1 cellular context compared by ENCODE assay signal in the genomic region with DNA sequence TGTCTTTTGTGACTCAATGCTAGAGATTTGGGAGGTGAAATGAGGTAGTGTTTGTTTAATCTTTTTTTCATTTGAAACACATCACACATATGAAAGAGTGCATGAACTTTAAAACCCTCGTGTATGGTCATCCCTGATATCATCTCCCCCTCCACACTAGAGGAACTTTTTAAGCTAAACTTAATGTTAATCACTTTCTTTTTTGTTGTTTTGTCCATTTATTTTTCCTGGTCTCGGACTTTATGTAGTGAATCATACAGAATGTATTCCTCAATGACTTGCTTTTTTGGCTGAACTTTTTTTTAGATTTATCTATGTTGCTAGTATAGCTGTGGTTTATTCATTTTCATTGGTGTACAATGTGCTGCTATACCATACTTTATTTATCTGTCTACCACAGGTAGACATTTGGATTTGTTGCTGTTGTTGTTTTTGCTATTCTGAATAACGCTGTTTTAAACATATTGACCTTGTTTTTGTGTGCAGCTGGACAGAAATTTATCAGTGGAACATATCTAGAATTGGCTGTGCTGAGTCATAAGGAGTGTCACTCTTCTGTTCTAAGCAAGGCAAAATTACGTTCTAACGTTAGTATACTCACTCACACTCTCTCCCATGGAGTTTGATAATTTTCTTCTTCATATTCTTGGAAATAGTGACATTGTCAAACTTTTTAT.
TF ChIP-seq lines count a peak whose summit lies in the region.

No MANE protein-coding gene starts in this region.

TF ChIP-seq in K562, 482 proteins besides CTCF, POLR2A, EP300 and RAD21 (continues in another document):
- no peak for TF ChIP-seq MTA2 (IDR thresholded peaks at IDR 0.05; ENCODE audit: low read depth)
- no peak for TF ChIP-seq RBM22 (IDR thresholded peaks at IDR 0.05; ENCODE audit: low read depth, low read length, poor library complexity, severe bottlenecking)
- TF ChIP-seq, protein P1, sequence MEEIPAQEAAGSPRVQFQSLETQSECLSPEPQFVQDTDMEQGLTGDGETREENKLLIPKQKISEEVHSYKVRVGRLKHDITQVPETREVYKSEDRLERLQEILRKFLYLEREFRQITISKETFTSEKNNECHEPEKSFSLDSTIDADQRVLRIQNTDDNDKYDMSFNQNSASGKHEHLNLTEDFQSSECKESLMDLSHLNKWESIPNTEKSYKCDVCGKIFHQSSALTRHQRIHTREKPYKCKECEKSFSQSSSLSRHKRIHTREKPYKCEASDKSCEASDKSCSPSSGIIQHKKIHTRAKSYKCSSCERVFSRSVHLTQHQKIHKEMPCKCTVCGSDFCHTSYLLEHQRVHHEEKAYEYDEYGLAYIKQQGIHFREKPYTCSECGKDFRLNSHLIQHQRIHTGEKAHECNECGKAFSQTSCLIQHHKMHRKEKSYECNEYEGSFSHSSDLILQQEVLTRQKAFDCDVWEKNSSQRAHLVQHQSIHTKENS (CRISPR knock-in tag; IDR thresholded peaks at IDR 0.05) = no peak
- TF ChIP-seq COPS2 (conservative IDR thresholded peaks at IDR 0.05) = no peak
- no peak for TF ChIP-seq CBFA2T2 (conservative IDR thresholded peaks at IDR 0.05)
- no peak for TF ChIP-seq RBM39 (optimal IDR thresholded peaks at IDR 0.05; ENCODE audit: low read depth, low read length)
- TF ChIP-seq ZNF134 (CRISPR knock-in tag; conservative IDR thresholded peaks at IDR 0.05) = no peak
- TF ChIP-seq ARID1B (IDR thresholded peaks at IDR 0.05) = peak; percentile 34; the same call in 1 of the 2 replicates
- no peak for TF ChIP-seq ESRRA (IDR thresholded peaks at IDR 0.05; ENCODE audit: borderline replicate concordance, low read depth)
- TF ChIP-seq, protein P2, sequence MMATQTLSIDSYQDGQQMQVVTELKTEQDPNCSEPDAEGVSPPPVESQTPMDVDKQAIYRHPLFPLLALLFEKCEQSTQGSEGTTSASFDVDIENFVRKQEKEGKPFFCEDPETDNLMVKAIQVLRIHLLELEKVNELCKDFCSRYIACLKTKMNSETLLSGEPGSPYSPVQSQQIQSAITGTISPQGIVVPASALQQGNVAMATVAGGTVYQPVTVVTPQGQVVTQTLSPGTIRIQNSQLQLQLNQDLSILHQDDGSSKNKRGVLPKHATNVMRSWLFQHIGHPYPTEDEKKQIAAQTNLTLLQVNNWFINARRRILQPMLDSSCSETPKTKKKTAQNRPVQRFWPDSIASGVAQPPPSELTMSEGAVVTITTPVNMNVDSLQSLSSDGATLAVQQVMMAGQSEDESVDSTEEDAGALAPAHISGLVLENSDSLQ (IDR thresholded peaks at IDR 0.05) = peak; percentile 66
- TF ChIP-seq RAD51 (IDR thresholded peaks at IDR 0.05; ENCODE audit: borderline replicate concordance, low read depth) = no peak
- no peak for TF ChIP-seq HDAC2 (IDR thresholded peaks at IDR 0.05)
- TF ChIP-seq MAFG (tag; conservative IDR thresholded peaks at IDR 0.05) = peak; percentile 73
- TF ChIP-seq ZNF174 (CRISPR knock-in tag; IDR thresholded peaks at IDR 0.05) = no peak
- TF ChIP-seq KDM2B (CRISPR knock-in tag; IDR thresholded peaks at IDR 0.05) = no peak
- TF ChIP-seq FOXA1 (IDR thresholded peaks at IDR 0.05; ENCODE audit: borderline replicate concordance) = no peak
- no peak for TF ChIP-seq DIDO1 (tag; IDR thresholded peaks at IDR 0.05; ENCODE audit: low read depth)
- no peak for TF ChIP-seq MEF2D (tag; conservative IDR thresholded peaks at IDR 0.05; ENCODE audit: low read depth)
- TF ChIP-seq SMC3 (conservative IDR thresholded peaks at IDR 0.05; ENCODE audit: insufficient read depth, low read depth, low read length) = no peak
- no peak for TF ChIP-seq RFX1 (IDR thresholded peaks at IDR 0.05)
- no peak for TF ChIP-seq PHTF2 (CRISPR knock-in tag; IDR thresholded peaks at IDR 0.05)
- TF ChIP-seq, protein P3, sequence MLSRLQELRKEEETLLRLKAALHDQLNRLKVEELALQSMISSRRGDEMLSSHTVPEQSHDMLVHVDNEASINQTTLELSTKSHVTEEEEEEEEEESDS (CRISPR knock-in tag; IDR thresholded peaks at IDR 0.05) = no peak
- no peak for TF ChIP-seq YBX1 (IDR thresholded peaks at IDR 0.05)
- TF ChIP-seq PPARD (CRISPR knock-in tag; IDR thresholded peaks at IDR 0.05) = no peak
- TF ChIP-seq NFYB (IDR thresholded peaks at IDR 0.05; ENCODE audit: extremely low read depth, insufficient read length) = no peak
- TF ChIP-seq ZNF316 (IDR thresholded peaks at IDR 0.05) = peak; percentile 49; the same call in 1 of the 2 replicates
- peak; percentile 43; the same call in 1 of the 2 replicates for TF ChIP-seq BACH1 (tag; IDR thresholded peaks at IDR 0.05)
- TF ChIP-seq MAFF (IDR thresholded peaks at IDR 0.05; ENCODE audit: low read length) = 0 out of 2 replicates have a peak, but pooled peaks have one; percentile 11
- no peak for TF ChIP-seq ZNF12 (CRISPR knock-in tag; IDR thresholded peaks at IDR 0.05)
- TF ChIP-seq, protein P4, sequence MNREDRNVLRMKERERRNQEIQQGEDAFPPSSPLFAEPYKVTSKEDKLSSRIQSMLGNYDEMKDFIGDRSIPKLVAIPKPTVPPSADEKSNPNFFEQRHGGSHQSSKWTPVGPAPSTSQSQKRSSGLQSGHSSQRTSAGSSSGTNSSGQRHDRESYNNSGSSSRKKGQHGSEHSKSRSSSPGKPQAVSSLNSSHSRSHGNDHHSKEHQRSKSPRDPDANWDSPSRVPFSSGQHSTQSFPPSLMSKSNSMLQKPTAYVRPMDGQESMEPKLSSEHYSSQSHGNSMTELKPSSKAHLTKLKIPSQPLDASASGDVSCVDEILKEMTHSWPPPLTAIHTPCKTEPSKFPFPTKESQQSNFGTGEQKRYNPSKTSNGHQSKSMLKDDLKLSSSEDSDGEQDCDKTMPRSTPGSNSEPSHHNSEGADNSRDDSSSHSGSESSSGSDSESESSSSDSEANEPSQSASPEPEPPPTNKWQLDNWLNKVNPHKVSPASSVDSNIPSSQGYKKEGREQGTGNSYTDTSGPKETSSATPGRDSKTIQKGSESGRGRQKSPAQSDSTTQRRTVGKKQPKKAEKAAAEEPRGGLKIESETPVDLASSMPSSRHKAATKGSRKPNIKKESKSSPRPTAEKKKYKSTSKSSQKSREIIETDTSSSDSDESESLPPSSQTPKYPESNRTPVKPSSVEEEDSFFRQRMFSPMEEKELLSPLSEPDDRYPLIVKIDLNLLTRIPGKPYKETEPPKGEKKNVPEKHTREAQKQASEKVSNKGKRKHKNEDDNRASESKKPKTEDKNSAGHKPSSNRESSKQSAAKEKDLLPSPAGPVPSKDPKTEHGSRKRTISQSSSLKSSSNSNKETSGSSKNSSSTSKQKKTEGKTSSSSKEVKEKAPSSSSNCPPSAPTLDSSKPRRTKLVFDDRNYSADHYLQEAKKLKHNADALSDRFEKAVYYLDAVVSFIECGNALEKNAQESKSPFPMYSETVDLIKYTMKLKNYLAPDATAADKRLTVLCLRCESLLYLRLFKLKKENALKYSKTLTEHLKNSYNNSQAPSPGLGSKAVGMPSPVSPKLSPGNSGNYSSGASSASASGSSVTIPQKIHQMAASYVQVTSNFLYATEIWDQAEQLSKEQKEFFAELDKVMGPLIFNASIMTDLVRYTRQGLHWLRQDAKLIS (CRISPR knock-in tag; IDR thresholded peaks at IDR 0.05) = no peak
- TF ChIP-seq FOSL1 (tag; conservative IDR thresholded peaks at IDR 0.05) = peak; percentile 80
- no peak for TF ChIP-seq GATAD2B (IDR thresholded peaks at IDR 0.05; ENCODE audit: borderline replicate concordance)
- peak; percentile 46; the same call in 1 of the 2 replicates for TF ChIP-seq DPF2 (IDR thresholded peaks at IDR 0.05)
- TF ChIP-seq, protein P5, sequence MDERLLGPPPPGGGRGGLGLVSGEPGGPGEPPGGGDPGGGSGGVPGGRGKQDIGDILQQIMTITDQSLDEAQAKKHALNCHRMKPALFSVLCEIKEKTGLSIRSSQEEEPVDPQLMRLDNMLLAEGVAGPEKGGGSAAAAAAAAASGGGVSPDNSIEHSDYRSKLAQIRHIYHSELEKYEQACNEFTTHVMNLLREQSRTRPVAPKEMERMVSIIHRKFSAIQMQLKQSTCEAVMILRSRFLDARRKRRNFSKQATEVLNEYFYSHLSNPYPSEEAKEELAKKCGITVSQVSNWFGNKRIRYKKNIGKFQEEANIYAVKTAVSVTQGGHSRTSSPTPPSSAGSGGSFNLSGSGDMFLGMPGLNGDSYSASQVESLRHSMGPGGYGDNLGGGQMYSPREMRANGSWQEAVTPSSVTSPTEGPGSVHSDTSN (CRISPR knock-in tag; IDR thresholded peaks at IDR 0.05; ENCODE audit: low read depth) = no peak
- TF ChIP-seq, protein P5 (tag; conservative IDR thresholded peaks at IDR 0.05; ENCODE audit: low read depth) = peak; percentile 35; the same call in 1 of the 2 replicates
- no peak for TF ChIP-seq RNF2 (IDR thresholded peaks at IDR 0.05)
- no peak for TF ChIP-seq BHLHE40 (IDR thresholded peaks at IDR 0.05; ENCODE audit: low read length)
- TF ChIP-seq MAFK (IDR thresholded peaks at IDR 0.05; ENCODE audit: low read length) = peak; percentile 22; the same call in 1 of the 2 replicates
- TF ChIP-seq SMARCA4 (IDR thresholded peaks at IDR 0.05) = no peak
- TF ChIP-seq BRD4 (IDR thresholded peaks at IDR 0.05) = no peak
- TF ChIP-seq CREB1 (IDR thresholded peaks at IDR 0.05) = no peak
- TF ChIP-seq CREB1 (CRISPR knock-in tag; IDR thresholded peaks at IDR 0.05) = no peak
- no peak for TF ChIP-seq ZNF696 (CRISPR knock-in tag; conservative IDR thresholded peaks at IDR 0.05)
- no peak for TF ChIP-seq CCAR2 (IDR thresholded peaks at IDR 0.05; ENCODE audit: low read depth, low read length)
- TF ChIP-seq NR2F6 (CRISPR knock-in tag; IDR thresholded peaks at IDR 0.05) = no peak
- TF ChIP-seq, protein P6, sequence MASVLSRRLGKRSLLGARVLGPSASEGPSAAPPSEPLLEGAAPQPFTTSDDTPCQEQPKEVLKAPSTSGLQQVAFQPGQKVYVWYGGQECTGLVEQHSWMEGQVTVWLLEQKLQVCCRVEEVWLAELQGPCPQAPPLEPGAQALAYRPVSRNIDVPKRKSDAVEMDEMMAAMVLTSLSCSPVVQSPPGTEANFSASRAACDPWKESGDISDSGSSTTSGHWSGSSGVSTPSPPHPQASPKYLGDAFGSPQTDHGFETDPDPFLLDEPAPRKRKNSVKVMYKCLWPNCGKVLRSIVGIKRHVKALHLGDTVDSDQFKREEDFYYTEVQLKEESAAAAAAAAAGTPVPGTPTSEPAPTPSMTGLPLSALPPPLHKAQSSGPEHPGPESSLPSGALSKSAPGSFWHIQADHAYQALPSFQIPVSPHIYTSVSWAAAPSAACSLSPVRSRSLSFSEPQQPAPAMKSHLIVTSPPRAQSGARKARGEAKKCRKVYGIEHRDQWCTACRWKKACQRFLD (CRISPR knock-in tag; IDR thresholded peaks at IDR 0.05) = no peak
- no peak for TF ChIP-seq SNRNP70 (optimal IDR thresholded peaks at IDR 0.05; ENCODE audit: low read depth, low read length)
- TF ChIP-seq, protein P7, sequence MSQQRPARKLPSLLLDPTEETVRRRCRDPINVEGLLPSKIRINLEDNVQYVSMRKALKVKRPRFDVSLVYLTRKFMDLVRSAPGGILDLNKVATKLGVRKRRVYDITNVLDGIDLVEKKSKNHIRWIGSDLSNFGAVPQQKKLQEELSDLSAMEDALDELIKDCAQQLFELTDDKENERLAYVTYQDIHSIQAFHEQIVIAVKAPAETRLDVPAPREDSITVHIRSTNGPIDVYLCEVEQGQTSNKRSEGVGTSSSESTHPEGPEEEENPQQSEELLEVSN (IDR thresholded peaks at IDR 0.05; ENCODE audit: borderline replicate concordance in 1 of 2, extremely low read depth in 1 of 2, insufficient read depth in 1 of 2, insufficient read length in 1 of 2, low read depth in 1 of 2, low read length in 1 of 2, poor library complexity in 1 of 2, severe bottlenecking in 1 of 2) = no peak
- TF ChIP-seq, protein P8, sequence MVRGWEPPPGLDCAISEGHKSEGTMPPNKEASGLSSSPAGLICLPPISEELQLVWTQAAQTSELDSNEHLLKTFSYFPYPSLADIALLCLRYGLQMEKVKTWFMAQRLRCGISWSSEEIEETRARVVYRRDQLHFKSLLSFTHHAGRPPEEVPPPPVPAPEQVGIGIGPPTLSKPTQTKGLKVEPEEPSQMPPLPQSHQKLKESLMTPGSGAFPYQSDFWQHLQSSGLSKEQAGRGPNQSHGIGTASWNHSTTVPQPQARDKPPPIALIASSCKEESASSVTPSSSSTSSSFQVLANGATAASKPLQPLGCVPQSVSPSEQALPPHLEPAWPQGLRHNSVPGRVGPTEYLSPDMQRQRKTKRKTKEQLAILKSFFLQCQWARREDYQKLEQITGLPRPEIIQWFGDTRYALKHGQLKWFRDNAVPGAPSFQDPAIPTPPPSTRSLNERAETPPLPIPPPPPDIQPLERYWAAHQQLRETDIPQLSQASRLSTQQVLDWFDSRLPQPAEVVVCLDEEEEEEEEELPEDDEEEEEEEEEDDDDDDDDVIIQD (CRISPR knock-in tag; IDR thresholded peaks at IDR 0.05) = no peak
- TF ChIP-seq LCOR (CRISPR knock-in tag; IDR thresholded peaks at IDR 0.05) = no peak
- TF ChIP-seq KDM1A (IDR thresholded peaks at IDR 0.05) = no peak
- TF ChIP-seq MCM3 (IDR thresholded peaks at IDR 0.05) = no peak
- no peak for TF ChIP-seq MBD2 (IDR thresholded peaks at IDR 0.05; ENCODE audit: borderline replicate concordance, low read depth)
- no peak for TF ChIP-seq GATA2 (CRISPR knock-in tag; IDR thresholded peaks at IDR 0.05)
- TF ChIP-seq, protein P9, sequence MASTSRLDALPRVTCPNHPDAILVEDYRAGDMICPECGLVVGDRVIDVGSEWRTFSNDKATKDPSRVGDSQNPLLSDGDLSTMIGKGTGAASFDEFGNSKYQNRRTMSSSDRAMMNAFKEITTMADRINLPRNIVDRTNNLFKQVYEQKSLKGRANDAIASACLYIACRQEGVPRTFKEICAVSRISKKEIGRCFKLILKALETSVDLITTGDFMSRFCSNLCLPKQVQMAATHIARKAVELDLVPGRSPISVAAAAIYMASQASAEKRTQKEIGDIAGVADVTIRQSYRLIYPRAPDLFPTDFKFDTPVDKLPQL (IDR thresholded peaks at IDR 0.05; ENCODE audit: extremely low read depth, insufficient read length) = no peak
- TF ChIP-seq ZFP1 (CRISPR knock-in tag; IDR thresholded peaks at IDR 0.05) = no peak
- TF ChIP-seq L3MBTL2 (IDR thresholded peaks at IDR 0.05) = no peak
